ENCODE assay signal across 24 cellular contexts in the genomic region with DNA sequence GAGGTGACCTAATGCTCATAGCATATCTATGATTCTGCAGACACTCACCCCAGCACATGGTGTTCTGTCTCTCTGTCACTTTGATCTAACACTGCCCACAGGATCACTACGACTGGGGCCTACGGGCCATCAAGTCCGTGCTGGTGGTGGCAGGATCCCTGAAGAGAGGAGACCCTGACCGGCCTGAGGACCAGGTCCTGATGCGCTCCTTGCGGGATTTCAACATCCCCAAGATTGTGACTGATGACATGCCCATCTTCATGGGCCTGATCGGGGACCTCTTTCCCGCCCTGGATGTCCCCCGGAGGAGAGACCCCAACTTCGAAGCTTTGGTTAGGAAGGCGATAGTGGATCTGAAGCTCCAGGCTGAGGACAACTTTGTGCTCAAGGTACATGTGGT.
"Had no signal": no experiment of that assay in that cellular context is flagged by ENCODE, and none has a peak within 500 bp of the region (broad histone marks: within the 10 kb centered on the region; RNA-seq: fewer than 3 reads in every experiment).

No MANE protein-coding gene starts in this region.

- H3K9me3 Mint-ChIP-seq: type B pancreatic cell had no signal

- H3K36me3 Mint-ChIP-seq: stimulated activated effector memory CD8-positive, alpha-beta T cell treated with anti-CD3 and anti-CD28 coated beads, Interleukin-12 subunit alpha, Interleukin-12 subunit beta, amount 100 ng/mL, for 72 hours; stimulated activated memory B cell treated with anti-CD40 and anti-IgM and Interleukin-4, amounts not matched to agents 10 μg/mL and 1 μg/mL and 100 μg/mL, for 72 hours; type B pancreatic cell had no signal

- H3K4me3 Mint-ChIP-seq: stimulated activated effector memory CD8-positive, alpha-beta T cell treated with anti-CD3 and anti-CD28 coated beads, Interleukin-12 subunit alpha, Interleukin-12 subunit beta, amount 100 ng/mL, for 72 hours; stimulated activated memory B cell treated with anti-CD40 and anti-IgM and Interleukin-4, amounts not matched to agents 10 μg/mL and 1 μg/mL and 100 μg/mL, for 72 hours; stimulated activated naive B cell treated with anti-CD40 and anti-IgM and Interleukin-4, amounts not matched to agents 10 μg/mL and 1 μg/mL and 100 μg/mL, for 72 hours; stimulated activated naive CD8-positive, alpha-beta T cell treated with anti-CD3 and anti-CD28 coated beads, Interleukin-15, amount 100 ng/mL, for 72 hours; stimulated activated naive CD8-positive, alpha-beta T cell treated with anti-CD3 and anti-CD28 coated beads, Interleukin-15, Interleukin-2, amounts not matched to agents 100 ng/mL and 50 ng/mL, for 24 hours; type B pancreatic cell had no signal

- H3K27me3 Mint-ChIP-seq: stimulated activated memory B cell treated with anti-CD40 and anti-IgM and Interleukin-4, amounts not matched to agents 10 μg/mL and 1 μg/mL and 100 μg/mL, for 72 hours; stimulated activated naive B cell treated with anti-CD40 and anti-IgM and Interleukin-4, amounts not matched to agents 10 μg/mL and 1 μg/mL and 100 μg/mL, for 72 hours; stimulated activated naive CD8-positive, alpha-beta T cell treated with anti-CD3 and anti-CD28 coated beads, Interleukin-15, amount 100 ng/mL, for 72 hours; stimulated activated naive CD8-positive, alpha-beta T cell treated with anti-CD3 and anti-CD28 coated beads, Interleukin-15, Interleukin-2, amounts not matched to agents 100 ng/mL and 50 ng/mL, for 24 hours had no signal

- DNase-seq: stimulated activated CD4-positive, alpha-beta T cell treated with anti-CD3 and anti-CD28 coated beads, Interleukin-2, amount 100 ng/mL, for 48 hours; stimulated activated CD4-positive, alpha-beta T cell treated with anti-CD3 and anti-CD28 coated beads, Interleukin-4, amount 100 ng/mL, for 1 hour; stimulated activated CD4-positive, alpha-beta T cell treated with anti-CD3 and anti-CD28 coated beads, Interleukin-4, amount 100 ng/mL, for 24 hours; stimulated activated CD4-positive, alpha-beta T cell treated with anti-CD3 and anti-CD28 coated beads, Interleukin-4, amount 100 ng/mL, for 4 hours; stimulated activated CD8-positive, alpha-beta memory T cell treated with anti-CD3 and anti-CD28 coated beads, Interleukin-4, amount 100 ng/mL, for 48 hours; stimulated activated naive B cell treated with anti-CD40 and anti-IgM and Interleukin-4, amounts not matched to agents 10 μg/mL and 1 μg/mL and 100 μg/mL, for 72 hours; stimulated activated naive CD4-positive, alpha-beta T cell; stimulated activated naive CD4-positive, alpha-beta T cell treated with Interleukin-2 at 50 U/mL for 16 hours; stimulated activated naive CD8-positive, alpha-beta T cell treated with anti-CD3 and anti-CD28 coated beads, Interleukin-15, amount 100 ng/mL, for 72 hours; stimulated activated naive CD8-positive, alpha-beta T cell treated with anti-CD3 and anti-CD28 coated beads, Interleukin-15, Interleukin-2, amounts not matched to agents 100 U/mL and 50 U/mL, for 24 hours; stomach; substantia nigra; testis; thyroid gland; tibial artery; transverse colon; trophoblast cell; upper lobe of left lung; upper lobe of right lung; uterus had no signal

- H3K4me1 Mint-ChIP-seq: stimulated activated effector memory CD8-positive, alpha-beta T cell treated with anti-CD3 and anti-CD28 coated beads, Interleukin-12 subunit alpha, Interleukin-12 subunit beta, amount 100 ng/mL, for 72 hours; stimulated activated memory B cell treated with anti-CD40 and anti-IgM and Interleukin-4, amounts not matched to agents 10 μg/mL and 1 μg/mL and 100 μg/mL, for 72 hours; stimulated activated naive B cell treated with anti-CD40 and anti-IgM and Interleukin-4, amounts not matched to agents 10 μg/mL and 1 μg/mL and 100 μg/mL, for 72 hours; stimulated activated naive CD8-positive, alpha-beta T cell treated with anti-CD3 and anti-CD28 coated beads, Interleukin-15, amount 100 ng/mL, for 72 hours had no signal

- H3K27ac Mint-ChIP-seq: stimulated activated effector memory CD8-positive, alpha-beta T cell treated with anti-CD3 and anti-CD28 coated beads, Interleukin-12 subunit alpha, Interleukin-12 subunit beta, amount 100 ng/mL, for 72 hours; stimulated activated memory B cell treated with anti-CD40 and anti-IgM and Interleukin-4, amounts not matched to agents 10 μg/mL and 1 μg/mL and 100 μg/mL, for 72 hours; stimulated activated naive B cell treated with anti-CD40 and anti-IgM and Interleukin-4, amounts not matched to agents 10 μg/mL and 1 μg/mL and 100 μg/mL, for 72 hours; stimulated activated naive CD8-positive, alpha-beta T cell treated with anti-CD3 and anti-CD28 coated beads, Interleukin-15, amount 100 ng/mL, for 72 hours; stimulated activated naive CD8-positive, alpha-beta T cell treated with anti-CD3 and anti-CD28 coated beads, Interleukin-15, Interleukin-2, amounts not matched to agents 100 ng/mL and 50 ng/mL, for 24 hours; type B pancreatic cell had no signal

- ATAC-seq: stimulated activated effector memory CD8-positive, alpha-beta T cell treated with anti-CD3 and anti-CD28 coated beads, Interleukin-12 subunit alpha, Interleukin-12 subunit beta, amount 100 ng/mL, for 72 hours; stimulated activated memory B cell treated with anti-CD40 and anti-IgM and Interleukin-4, amounts not matched to agents 10 μg/mL and 1 μg/mL and 100 μg/mL, for 72 hours; stimulated activated naive B cell treated with anti-CD40 and anti-IgM and Interleukin-4, amounts not matched to agents 10 μg/mL and 1 μg/mL and 100 μg/mL, for 72 hours; stimulated activated naive CD8-positive, alpha-beta T cell treated with anti-CD3 and anti-CD28 coated beads, Interleukin-15, amount 100 ng/mL, for 72 hours; stimulated activated naive CD8-positive, alpha-beta T cell treated with anti-CD3 and anti-CD28 coated beads, Interleukin-15, Interleukin-2, amounts not matched to agents 100 U/mL and 50 U/mL, for 24 hours; upper lobe of right lung had no signal
